Comparison of ENCODE assay signal across 22 cellular contexts in the genomic region with DNA sequence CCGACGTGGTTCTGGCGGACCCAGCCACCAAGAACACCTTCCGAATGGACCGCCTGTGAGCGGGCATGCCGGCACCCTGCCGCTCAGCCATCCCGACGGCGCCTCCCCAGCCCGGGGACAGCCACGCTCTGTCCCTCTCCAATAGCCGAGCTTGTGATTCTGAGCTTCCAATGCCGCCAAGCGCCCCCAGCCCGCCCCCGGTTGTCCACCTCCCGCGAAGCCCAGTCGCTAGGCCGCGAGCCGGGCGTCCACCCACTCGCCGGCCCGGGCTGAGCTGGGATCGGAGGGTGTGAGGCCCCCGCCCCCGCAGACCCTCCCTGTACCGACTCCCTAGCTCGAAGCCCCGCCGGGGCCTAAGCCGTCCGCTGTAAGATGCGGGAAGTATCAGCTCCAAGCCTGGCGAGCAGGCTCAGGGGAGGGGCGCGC.
"Had no signal": no experiment of that assay in that cellular context is flagged by ENCODE, and none has a peak within 500 bp of the region (broad histone marks: within the 10 kb centered on the region; RNA-seq: fewer than 3 reads in every experiment).

No MANE protein-coding gene starts in this region.

- H3K27ac Mint-ChIP-seq: effector memory CD8-positive, alpha-beta T cell; nephron progenitor cell had no signal

- H3K9me3 ChIP-seq: esophagus muscularis mucosa, ovary, right lobe of liver, vagina had no signal

- H3K4me1 Mint-ChIP-seq: central memory CD8-positive, alpha-beta T cell; naive thymus-derived CD4-positive, alpha-beta T cell; nephron progenitor cell had no signal

- H3K4me1 ChIP-seq: esophagus muscularis mucosa, gastroesophageal sphincter, right lobe of liver, spleen, stomach, vagina had no signal

- H3K4me3 ChIP-seq: esophagus muscularis mucosa, gastroesophageal sphincter, ovary, right lobe of liver, spleen, stomach, vagina had no signal

- H3K36me3 ChIP-seq: esophagus muscularis mucosa, gastroesophageal sphincter, neutrophil, ovary, right lobe of liver, spleen, stomach, vagina had no signal

- H3K27me3 Mint-ChIP-seq: central memory CD8-positive, alpha-beta T cell; effector memory CD8-positive, alpha-beta T cell; naive thymus-derived CD4-positive, alpha-beta T cell had no signal

- DNase-seq: effector memory CD8-positive, alpha-beta T cell; glutamatergic neuron; left colon; mammary epithelial cell; naive thymus-derived CD4-positive, alpha-beta T cell; nephron progenitor cell; ovary; right lobe of liver; spleen; stimulated activated CD4-positive, alpha-beta T cell treated with anti-CD3 and anti-CD28 coated beads, Interleukin-15, amount 100 ng/mL, for 24 hours; stimulated activated CD4-positive, alpha-beta T cell treated with anti-CD3 and anti-CD28 coated beads, Interleukin-2, amount 100 ng/mL, for 24 hours; stimulated activated CD4-positive, alpha-beta T cell treated with anti-CD3 and anti-CD28 coated beads, Interleukin-4, amount 100 ng/mL, for 4 hours; stimulated activated naive CD4-positive, alpha-beta T cell; stomach; substantia nigra; trophoblast cell had no signal

- H3K4me3 Mint-ChIP-seq: central memory CD8-positive, alpha-beta T cell; effector memory CD8-positive, alpha-beta T cell; naive thymus-derived CD4-positive, alpha-beta T cell; nephron progenitor cell had no signal

- H3K27ac ChIP-seq: epithelial cell of prostate, esophagus muscularis mucosa, gastroesophageal sphincter, neutrophil, ovary, right lobe of liver, spleen, stomach, vagina had no signal

- H3K27me3 ChIP-seq: esophagus muscularis mucosa, gastroesophageal sphincter, neutrophil, ovary, right lobe of liver, spleen, stomach, vagina had no signal
